ENCODE assay signal across 17 cellular contexts in genomic region chr6:147538821-147539220, GRCh38. TPM values are rescaled to one million over a fixed set of nuclear protein-coding genes. Genes with fewer than 3 reads are reported as not detected.
A peak's percentile ranks its signal among the peaks of the same experiment; 100 is the strongest.
DNase-seq lines count a peak whose midpoint lies in the region; TF ChIP-seq lines count a peak whose summit lies in the region.
"Had no signal": no experiment of that assay in that cellular context is flagged by ENCODE, and none has a peak within 500 bp of the region (broad histone marks: within the 10 kb centered on the region; RNA-seq: fewer than 3 reads in every experiment).

No MANE protein-coding gene starts in this region.

- H3K9me3 ChIP-seq in WERI-Rb-1 (ENCODE audit: severe bottlenecking) (peaks cover 7% of the 10 kb centered on the region), smooth muscle cell (replicated peaks; ENCODE audit: low read depth) (no peaks in the 10 kb centered on the region), Peyer's patch (no peaks in the 10 kb centered on the region)
- H3K9me3 ChIP-seq: A549 had no signal

- TF ChIP-seq CTCF in WERI-Rb-1 (IDR thresholded peaks at IDR 0.05; ENCODE audit: low read depth, low read length) (no peak), smooth muscle cell (IDR thresholded peaks at IDR 0.05; ENCODE audit: borderline replicate concordance, insufficient read depth, poor library complexity, severe bottlenecking) (no peak), Peyer's patch (IDR thresholded peaks at IDR 0.05) (no peak)

- no peak overlapping the region for H3K4me3 ChIP-seq in WERI-Rb-1 (ENCODE audit: low read depth, low read length)
- H3K4me3 ChIP-seq in smooth muscle cell, result no peak overlapping the region
- no peak overlapping the region for H3K4me3 ChIP-seq in Peyer's patch
- H3K4me3 ChIP-seq: A549, GM23338 had no signal

- H2AFZ ChIP-seq in smooth muscle cell (ENCODE audit: low read depth), result no peak overlapping the region
- H2AFZ ChIP-seq: GM23338 had no signal

- H3K4me2 ChIP-seq in smooth muscle cell, result peak overlapping the region; percentile 3
- H3K4me2 ChIP-seq: A549, GM23338 had no signal

- H3K9ac ChIP-seq in smooth muscle cell (ENCODE audit: low read depth), result no peak overlapping the region

- H3K27ac ChIP-seq in WERI-Rb-1 (no peak overlapping the region), smooth muscle cell (ENCODE audit: low read depth) (no peak overlapping the region), Peyer's patch (no peak overlapping the region)
- H3K27ac ChIP-seq: A549 had no signal

- peaks cover 10% of the 10 kb centered on the region for H3K4me1 ChIP-seq in smooth muscle cell (ENCODE audit: low read depth)
- no peaks in the 10 kb centered on the region for H3K4me1 ChIP-seq in Peyer's patch
- H3K4me1 ChIP-seq: A549 had no signal

- H3K27me3 ChIP-seq in WERI-Rb-1 (ENCODE audit: insufficient read depth, low read depth, severe bottlenecking), result no peaks in the 10 kb centered on the region
- no peaks in the 10 kb centered on the region for H3K27me3 ChIP-seq in smooth muscle cell (ENCODE audit: low read depth)
- no peaks in the 10 kb centered on the region for H3K27me3 ChIP-seq in Peyer's patch

- TF ChIP-seq POLR2A in Peyer's patch (IDR thresholded peaks at IDR 0.05), result no peak

- no peaks in the 10 kb centered on the region for H3K36me3 ChIP-seq in WERI-Rb-1
- H3K36me3 ChIP-seq in smooth muscle cell (ENCODE audit: low read depth), result no peaks in the 10 kb centered on the region
- H3K36me3 ChIP-seq in Peyer's patch, result no peaks in the 10 kb centered on the region

- DNase-seq in Caki2 (ENCODE audit: low read depth), result peak; percentile 67
- peak; percentile 93 for DNase-seq in NCI-H82 (lab: John Stamatoyannopoulos, UW)
- peak; percentile 15 for DNase-seq in WERI-Rb-1
- DNase-seq in smooth muscle cell (lab: John Stamatoyannopoulos, UW; ENCODE audit: unreplicated experiment), result no peak
- DNase-seq in Peyer's patch, result no peak
- no peak for DNase-seq in EL
- DNase-seq in NCI-H1436 treated with DMSO at 0.1 percent for 48 hours (lab: John Stamatoyannopoulos, UW), result no peak
- DNase-seq: 8988T; C1 segment of cervical spinal cord; CD4-positive, alpha-beta memory T cell; COR-L47; DMS153; DND-41; GDM1; H9 had no signal

- peaks cover 3% of the 10 kb centered on the region for H3F3A ChIP-seq in smooth muscle cell (ENCODE audit: low read depth)

- WGBS in smooth muscle cell (ENCODE audit: low lambda C conversion rate), result 80% methylated on average over 6 of the region's 6 CpGs

- H4K20me1 ChIP-seq in smooth muscle cell (ENCODE audit: low read depth), result no peaks in the 10 kb centered on the region

- peaks cover 17% of the 10 kb centered on the region for H3K79me2 ChIP-seq in smooth muscle cell (ENCODE audit: low read depth)

- in situ Hi-C loops in Caki2 (cut with HindIII; ENCODE audit: low pct_unique_long_range_greater_than_20kb, low sequenced_read_pairs), result no loop called here

RNA-seq across cellular contexts. Expression of gene SAMD5, which starts 30.3 kb away (rescaled TPM):
- 6.9 and 8.6 TPM in 2 replicates for total RNA-seq in Caki2 (2014; rRNA removed; shearing (Covaris generic); ENCODE audit: low replicate concordance)
- total RNA-seq in smooth muscle cell (10.3 and 10.8 TPM in 2 replicates), Peyer's patch (10 to 100 TPM in 1 of 4 donors, 1 to 10 TPM in 3; 7.4 to 13.3 (median 9.3) TPM)
- 1.9 and 2.9 TPM in 2 replicates for polyA plus RNA-seq in smooth muscle cell
- total RNA-seq: CD4-positive, alpha-beta memory T cell had no signal
- polyA plus RNA-seq: CD4-positive, alpha-beta memory T cell; GM23338 had no signal

Comparison
In these comparisons a context has a peak if more than half of its experiments do, and no peak if none do; other contexts are left out.
1. DNase-seq: peak in Caki2 (single experiment), NCI-H82 (single experiment) and WERI-Rb-1 (single experiment); none in smooth muscle cell (single experiment), Peyer's patch (0 of 3), EL (single experiment) and NCI-H1436 treated with DMSO at 0.1 percent for 48 hours (single experiment).